ENCODE assay signal across 9 cellular contexts in genomic region chr11:18105086-18105801, GRCh38. TPM values are rescaled to one million over a fixed set of nuclear protein-coding genes. Genes with fewer than 3 reads are reported as not detected.
DNase-seq lines count a peak whose midpoint lies in the region; ATAC-seq and TF ChIP-seq lines count a peak whose summit lies in the region.
"Had no signal": no experiment of that assay in that cellular context is flagged by ENCODE, and none has a peak within 500 bp of the region (broad histone marks: within the 10 kb centered on the region; RNA-seq: fewer than 3 reads in every experiment).

No MANE protein-coding gene starts in this region.

- H2AK9ac ChIP-seq in IMR-90 (replicated peaks; ENCODE audit: low read depth, low read length, poor library complexity), result peak overlapping the region; percentile 90

- peaks cover 32 to 44% (median 37%) of the 10 kb centered on the region in 11 experiments for H3K36me3 ChIP-seq in BLaER1 treated with 17β-estradiol and CSF1 and Interleukin-3, amounts not matched to agents 10 nM and 100 nM
- H3K36me3 ChIP-seq in IMR-90 (ENCODE audit: control insufficient read depth, insufficient read depth, low read length), result peaks cover 7% of the 10 kb centered on the region; the same call in 1 of the 2 replicates

- peak overlapping the region; percentile 82; the same call in 1 of the 2 replicates for H3K4ac ChIP-seq in IMR-90 (ENCODE audit: low read depth, low read length)

- H4K91ac ChIP-seq in IMR-90 (ENCODE audit: insufficient read depth, low read depth, low read length), result no peak overlapping the region

- no peak for TF ChIP-seq RAD21 in IMR-90 (IDR thresholded peaks at IDR 0.05; ENCODE audit: low read length)

- H2BK20ac ChIP-seq in IMR-90 (ENCODE audit: low read depth, low read length), result no peak overlapping the region

- H3K18ac ChIP-seq in IMR-90 (ENCODE audit: low read depth, low read length), result no peak overlapping the region

- peak overlapping the region; percentile 95 for H4K8ac ChIP-seq in IMR-90 (ENCODE audit: low read depth in 2 of 2, low read length in 2 of 2)

- peaks cover 12 to 21% (median 16%) of the 10 kb centered on the region in 10 experiments for H3K4me1 ChIP-seq in BLaER1 treated with 17β-estradiol and CSF1 and Interleukin-3, amounts not matched to agents 10 nM and 100 nM
- H3K4me1 ChIP-seq in IMR-90 (ENCODE audit: control insufficient read depth, insufficient read depth, low read length), result peaks cover 4% of the 10 kb centered on the region; the same call in 1 of the 2 replicates

- H3K56ac ChIP-seq in IMR-90 (ENCODE audit: extremely low read depth, insufficient read depth, low read length), result no peak overlapping the region

- no peaks in the 10 kb centered on the region for H3K27me3 ChIP-seq in BLaER1 treated with 17β-estradiol and CSF1 and Interleukin-3, amounts not matched to agents 10 nM and 100 nM
- H3K27me3 ChIP-seq in IMR-90 (ENCODE audit: control insufficient read depth, insufficient read depth, low read length), result no peaks in the 10 kb centered on the region; the same call in 1 of the 2 replicates

- dilution Hi-C loops in IMR-90 (cut with HindIII; ENCODE audit: low sequenced_read_pairs, unreplicated experiment), result no loop called here

- H3K27ac ChIP-seq in BLaER1 treated with 17β-estradiol and CSF1 and Interleukin-3, amounts not matched to agents 10 nM and 100 nM, result peak overlapping the region; percentile 70 to 95 (median 91)
- H3K27ac ChIP-seq in IMR-90 (ENCODE audit: insufficient read depth, low read length), result peak overlapping the region; percentile 3; the same call in 1 of the 2 replicates

- H2BK15ac ChIP-seq in IMR-90 (ENCODE audit: low read depth, low read length), result no peak overlapping the region

- CTCF ChIA-PET in IMR-90 (lab: Yijun Ruan, JAX), result interaction anchor here (0.9 to 1.8 kb wide), 6 partner anchors 10 to 402 kb away, joined by 3 to 13 read pairs (median 6); no protein-coding TSS in a partner anchor

- TF ChIP-seq CTCF in IMR-90 (conservative IDR thresholded peaks at IDR 0.05; ENCODE audit: low read depth, low read length) (no peak), choroid plexus epithelial cell (conservative IDR thresholded peaks at IDR 0.05; ENCODE audit: low read depth, low read length) (no peak)

- no peaks in the 10 kb centered on the region for H3K9me3 Mint-ChIP-seq in natural killer cell treated with Interleukin-12 subunit alpha and Interleukin-12 subunit beta and Interleukin-15 and Interleukin-18, amount 100 ng/mL, for 72 hours

- H4K20me1 ChIP-seq in BLaER1 treated with 17β-estradiol and CSF1 and Interleukin-3, amounts not matched to agents 10 nM and 100 nM, result peaks cover 0 to 26% (median 0%) of the 10 kb centered on the region in 11 experiments; a peak in 5 of 22 replicates
- H4K20me1 ChIP-seq in IMR-90 (ENCODE audit: insufficient read depth, low read length), result no peaks in the 10 kb centered on the region

- BruUV-seq in IMR-90 (replicated peaks; lab: Mats Ljungman, UMichigan), result no TSS peak

- H3K14ac ChIP-seq in IMR-90 (replicated peaks; ENCODE audit: low read depth, low read length), result peak overlapping the region; percentile 87; the same call in 1 of the 2 replicates

- peaks cover 0 to 10% (median 4%) of the 10 kb centered on the region in 11 experiments; a peak in 6 of 22 replicates for H3K9me3 ChIP-seq in BLaER1 treated with 17β-estradiol and CSF1 and Interleukin-3, amounts not matched to agents 10 nM and 100 nM (replicated peaks in 1 of 11)
- H3K9me3 ChIP-seq in IMR-90 (ENCODE audit: control insufficient read depth, insufficient read depth, low read length), result no peaks in the 10 kb centered on the region

- peaks cover 7% of the 10 kb centered on the region for H3K36me3 Mint-ChIP-seq in natural killer cell treated with Interleukin-12 subunit alpha and Interleukin-12 subunit beta and Interleukin-15 and Interleukin-18, amount 100 ng/mL, for 72 hours

- no peak overlapping the region for H2BK120ac ChIP-seq in IMR-90 (ENCODE audit: low read depth, low read length)

- H2BK5ac ChIP-seq in IMR-90 (ENCODE audit: low read depth, low read length, poor library complexity, severe bottlenecking), result no peak overlapping the region

- H3K4me3 Mint-ChIP-seq in natural killer cell treated with Interleukin-12 subunit alpha and Interleukin-12 subunit beta and Interleukin-15 and Interleukin-18, amount 100 ng/mL, for 72 hours, result peak overlapping the region; percentile 93

- peak overlapping the region; percentile 80 to 92 (median 87) for H3K4me2 ChIP-seq in BLaER1 treated with 17β-estradiol and CSF1 and Interleukin-3, amounts not matched to agents 10 nM and 100 nM
- peak overlapping the region; percentile 75 for H3K4me2 ChIP-seq in IMR-90 (ENCODE audit: low read depth, low read length)

- no peaks in the 10 kb centered on the region; the same call in 1 of the 2 replicates for H3K9me1 ChIP-seq in IMR-90 (ENCODE audit: insufficient read depth, low read length)

- H3K27ac Mint-ChIP-seq in natural killer cell treated with Interleukin-12 subunit alpha and Interleukin-12 subunit beta and Interleukin-15 and Interleukin-18, amount 100 ng/mL, for 72 hours, result peak overlapping the region; percentile 86 to 93

- ATAC-seq in IMR-90 (ENCODE audit: low read depth), result no peak
- no peak for ATAC-seq in natural killer cell treated with Interleukin-12 subunit alpha and Interleukin-12 subunit beta and Interleukin-15 and Interleukin-18, amount 100 ng/mL, for 72 hours
- ATAC-seq in HG02970 (IDR thresholded peaks at IDR 0.05; ENCODE audit: low FRiP score, unreplicated experiment), result no peak
- no peak for ATAC-seq in GM18907 (IDR thresholded peaks at IDR 0.05; ENCODE audit: unreplicated experiment)

- H3K9ac ChIP-seq in BLaER1 treated with 17β-estradiol and CSF1 and Interleukin-3, amounts not matched to agents 10 nM and 100 nM, result peak overlapping the region; percentile 86 to 97 (median 93)
- H3K9ac ChIP-seq in IMR-90 (ENCODE audit: low read depth, low read length), result peak overlapping the region; percentile 89

- POLR2A ChIA-PET in IMR-90 (lab: Charles Lee; ENCODE audit: unreplicated experiment), result no interaction called here

- H3K4me1 Mint-ChIP-seq in natural killer cell treated with Interleukin-12 subunit alpha and Interleukin-12 subunit beta and Interleukin-15 and Interleukin-18, amount 100 ng/mL, for 72 hours (ENCODE audit: low read depth in 2 of 2), result peaks cover 15 to 26% of the 10 kb centered on the region in 2 donors

- peaks cover 1 to 4% of the 10 kb centered on the region in 2 donors for H3K27me3 Mint-ChIP-seq in natural killer cell treated with Interleukin-12 subunit alpha and Interleukin-12 subunit beta and Interleukin-15 and Interleukin-18, amount 100 ng/mL, for 72 hours

- H3K4me3 ChIP-seq in BLaER1 treated with 17β-estradiol and CSF1 and Interleukin-3, amounts not matched to agents 10 nM and 100 nM, result peak overlapping the region; percentile 84 to 99 (median 96)
- peak overlapping the region; percentile 88 for H3K4me3 ChIP-seq in IMR-90 (ENCODE audit: insufficient read depth, low read depth, low read length)
- H3K4me3 ChIP-seq in choroid plexus epithelial cell (ENCODE audit: low read depth, low read length), result peak overlapping the region; percentile 93

- no peak overlapping the region for H2AK5ac ChIP-seq in IMR-90 (ENCODE audit: low read depth, low read length)

- no peak overlapping the region for H4K5ac ChIP-seq in IMR-90 (ENCODE audit: low read depth, low read length)

- peak overlapping the region; percentile 98 for H2AFZ ChIP-seq in IMR-90 (replicated peaks; ENCODE audit: low read length, poor library complexity)

- peaks cover 20 to 22% of the 10 kb centered on the region in 2 experiments for H3K79me1 ChIP-seq in IMR-90 (ENCODE audit: low read depth in 1 of 2, low read length in 2 of 2)

- 0% methylated on average over 8 of the region's 29 CpGs; no CpG with 5 or more reads in 1 of the 2 experiments for WGBS in IMR-90 (ENCODE audit: extremely low coverage in 2 of 2, insufficient read length in 1 of 2), 2 experiments

- in situ Hi-C loops in IMR-90 (cut with MboI; ENCODE audit: low sequenced_read_pairs), result no loop called here

- 0 out of 2 replicates have a peak overlapping the region, but pooled peaks have one; percentile 63 for H3K23ac ChIP-seq in IMR-90 (ENCODE audit: low read depth, low read length)

- DNase-seq in IMR-90, result no peak
- DNase-seq in choroid plexus epithelial cell (ENCODE audit: low read depth), result no peak
- no peak for DNase-seq in natural killer cell treated with Interleukin-12 subunit alpha and Interleukin-12 subunit beta and Interleukin-15 and Interleukin-18, amount 100 ng/mL, for 72 hours (ENCODE audit: low spot score)
- DNase-seq in iPS-NIHi11 (ENCODE audit: low spot score), result no peak
- no peak for DNase-seq in NCI-H1436 treated with DMSO at 0.1 percent for 48 hours (lab: John Stamatoyannopoulos, UW)

- no peak for TF ChIP-seq POLR2A in IMR-90 (IDR thresholded peaks at IDR 0.05; ENCODE audit: low read depth, low read length)

- intact Hi-C loops in IMR-90 (cut with micrococcal nuclease), result loop anchor here (5.0 to 10.0 kb wide), 2 partner anchors 93 to 370 kb away; partner anchors contain the start of genes KCNC1 and SERGEF

TF ChIP-seq in IMR-90, 13 proteins besides CTCF, POLR2A, EP300 and RAD21:
- TF ChIP-seq CEBPB (IDR thresholded peaks at IDR 0.05; ENCODE audit: low read depth, low read length) (no peak), MAFK (IDR thresholded peaks at IDR 0.05; ENCODE audit: low read depth, low read length) (no peak), RCOR1 (IDR thresholded peaks at IDR 0.05; ENCODE audit: insufficient replicate concordance, low read length) (no peak), MAZ (IDR thresholded peaks at IDR 0.05; ENCODE audit: borderline replicate concordance, low read depth, low read length) (no peak), SMC3 (IDR thresholded peaks at IDR 0.05; ENCODE audit: low read depth, low read length) (no peak), RFX5 (IDR thresholded peaks at IDR 0.05; ENCODE audit: low read depth, low read length) (no peak), NFE2L2 (IDR thresholded peaks at IDR 0.05; ENCODE audit: low read depth, low read length) (no peak)

RNA-seq across cellular contexts. Expression of gene SAAL1, which starts 0.6 kb away (rescaled TPM):
- total RNA-seq in IMR-90 (2012; rRNA removed), result 12.5 and 21.1 TPM in 2 replicates
- 12.5 and 12.8 TPM in 2 replicates for polyA plus RNA-seq in IMR-90 (2012; rRNA removed)
- polyA plus RNA-seq in IMR-90 (2012; cell fraction: cytosol; rRNA removed), result 4.0 and 6.8 TPM in 2 replicates
- 2.2 and 10.5 TPM in 2 replicates for polyA plus RNA-seq in IMR-90 (2012; cell fraction: nucleus; rRNA removed; ENCODE audit: low replicate concordance)
- total RNA-seq in natural killer cell treated with Interleukin-12 subunit alpha and Interleukin-12 subunit beta and Interleukin-15 and Interleukin-18, amount 100 ng/mL, for 72 hours, result 10 to 100 TPM; 25.7 to 38.0 TPM

RNA-seq across cellular contexts. Expression of gene MRGPRX3, which starts 27.1 kb away (rescaled TPM):
- total RNA-seq in IMR-90 (2012; rRNA removed), result not detected in 2 replicates
- polyA plus RNA-seq in IMR-90 (2012; rRNA removed), result not detected in 2 replicates
- 0.05 TPM in 1 of 2 replicates, not detected in the other for polyA plus RNA-seq in IMR-90 (2012; cell fraction: cytosol; rRNA removed)
- polyA plus RNA-seq in IMR-90 (2012; cell fraction: nucleus; rRNA removed; ENCODE audit: low replicate concordance), result not detected in 2 replicates
- not detected for total RNA-seq in natural killer cell treated with Interleukin-12 subunit alpha and Interleukin-12 subunit beta and Interleukin-15 and Interleukin-18, amount 100 ng/mL, for 72 hours

RNA-seq across cellular contexts. Expression of gene TPH1, which starts 59.2 kb away (rescaled TPM):
- under 0.01 TPM in 2 replicates for total RNA-seq in IMR-90 (2012; rRNA removed)
- 0.01 and 0.07 TPM in 2 replicates for polyA plus RNA-seq in IMR-90 (2012; rRNA removed)
- polyA plus RNA-seq in IMR-90 (2012; cell fraction: cytosol; rRNA removed), result not detected in 2 replicates
- 0.08 and 0.33 TPM in 2 replicates for polyA plus RNA-seq in IMR-90 (2012; cell fraction: nucleus; rRNA removed; ENCODE audit: low replicate concordance)
- 1 to 10 TPM in 1 of 2 donors, under 1 TPM in 1; 0.36 to 1.2 TPM for total RNA-seq in natural killer cell treated with Interleukin-12 subunit alpha and Interleukin-12 subunit beta and Interleukin-15 and Interleukin-18, amount 100 ng/mL, for 72 hours
- total RNA-seq: lung microvascular endothelial cell had no signal
